1 cellular context compared by ENCODE assay signal in the genomic region with DNA sequence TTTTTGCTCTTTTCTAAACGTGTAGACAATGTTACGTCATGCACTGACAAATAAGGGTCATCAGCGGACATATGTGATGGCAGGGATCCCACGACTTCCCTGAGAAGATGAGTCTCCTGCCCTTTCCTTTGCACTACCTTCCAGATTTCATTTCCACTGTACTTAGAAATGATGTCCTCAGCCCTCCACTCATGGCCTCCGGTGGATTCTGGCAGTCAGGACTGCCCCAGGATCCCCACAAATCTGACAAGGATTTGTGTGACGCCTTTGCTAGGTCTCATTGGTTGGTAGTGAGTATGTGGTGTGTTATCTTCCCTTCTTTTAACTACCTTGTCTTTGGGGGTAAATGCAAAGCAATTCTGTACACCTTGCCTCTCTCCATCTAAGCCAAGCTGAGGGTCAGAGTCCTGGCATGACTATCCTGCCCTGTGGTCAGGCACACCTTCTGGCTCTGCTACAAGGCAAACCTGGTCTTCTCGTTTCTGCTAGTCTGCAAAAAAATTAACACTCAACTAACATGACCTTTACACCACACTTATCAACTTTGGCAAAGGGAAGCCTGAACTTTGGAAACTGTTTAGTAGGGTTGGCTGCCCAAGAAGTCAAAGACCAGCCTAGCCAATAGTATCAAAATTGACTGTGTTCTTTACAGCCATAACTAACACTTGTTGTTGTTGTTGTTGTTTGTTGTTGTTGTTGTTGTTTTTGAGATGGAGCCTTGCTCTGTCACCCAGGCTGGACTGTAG.
A peak's percentile ranks its signal among the peaks of the same experiment; 100 is the strongest.
TF ChIP-seq lines count a peak whose summit lies in the region.

No MANE protein-coding gene starts in this region.

TF ChIP-seq in HepG2, 621 proteins besides CTCF, POLR2A, EP300 and RAD21 (continued from another document and continues in another):
- TF ChIP-seq, protein P1, sequence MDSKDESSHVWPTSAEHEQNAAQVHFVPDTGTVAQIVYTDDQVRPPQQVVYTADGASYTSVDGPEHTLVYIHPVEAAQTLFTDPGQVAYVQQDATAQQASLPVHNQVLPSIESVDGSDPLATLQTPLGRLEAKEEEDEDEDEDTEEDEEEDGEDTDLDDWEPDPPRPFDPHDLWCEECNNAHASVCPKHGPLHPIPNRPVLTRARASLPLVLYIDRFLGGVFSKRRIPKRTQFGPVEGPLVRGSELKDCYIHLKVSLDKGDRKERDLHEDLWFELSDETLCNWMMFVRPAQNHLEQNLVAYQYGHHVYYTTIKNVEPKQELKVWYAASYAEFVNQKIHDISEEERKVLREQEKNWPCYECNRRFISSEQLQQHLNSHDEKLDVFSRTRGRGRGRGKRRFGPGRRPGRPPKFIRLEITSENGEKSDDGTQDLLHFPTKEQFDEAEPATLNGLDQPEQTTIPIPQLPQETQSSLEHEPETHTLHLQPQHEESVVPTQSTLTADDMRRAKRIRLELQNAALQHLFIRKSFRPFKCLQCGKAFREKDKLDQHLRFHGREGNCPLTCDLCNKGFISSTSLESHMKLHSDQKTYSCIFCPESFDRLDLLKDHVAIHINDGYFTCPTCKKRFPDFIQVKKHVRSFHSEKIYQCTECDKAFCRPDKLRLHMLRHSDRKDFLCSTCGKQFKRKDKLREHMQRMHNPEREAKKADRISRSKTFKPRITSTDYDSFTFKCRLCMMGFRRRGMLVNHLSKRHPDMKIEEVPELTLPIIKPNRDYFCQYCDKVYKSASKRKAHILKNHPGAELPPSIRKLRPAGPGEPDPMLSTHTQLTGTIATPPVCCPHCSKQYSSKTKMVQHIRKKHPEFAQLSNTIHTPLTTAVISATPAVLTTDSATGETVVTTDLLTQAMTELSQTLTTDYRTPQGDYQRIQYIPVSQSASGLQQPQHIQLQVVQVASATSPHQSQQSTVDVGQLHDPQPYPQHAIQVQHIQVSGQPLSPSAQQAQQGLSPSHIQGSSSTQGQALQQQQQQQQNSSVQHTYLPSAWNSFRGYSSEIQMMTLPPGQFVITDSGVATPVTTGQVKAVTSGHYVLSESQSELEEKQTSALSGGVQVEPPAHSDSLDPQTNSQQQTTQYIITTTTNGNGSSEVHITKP (CRISPR knock-in tag; IDR thresholded peaks at IDR 0.05; ENCODE audit: low read depth): 0 out of 2 replicates have a peak, but pooled peaks have one; percentile 32
- TF ChIP-seq, protein P2, sequence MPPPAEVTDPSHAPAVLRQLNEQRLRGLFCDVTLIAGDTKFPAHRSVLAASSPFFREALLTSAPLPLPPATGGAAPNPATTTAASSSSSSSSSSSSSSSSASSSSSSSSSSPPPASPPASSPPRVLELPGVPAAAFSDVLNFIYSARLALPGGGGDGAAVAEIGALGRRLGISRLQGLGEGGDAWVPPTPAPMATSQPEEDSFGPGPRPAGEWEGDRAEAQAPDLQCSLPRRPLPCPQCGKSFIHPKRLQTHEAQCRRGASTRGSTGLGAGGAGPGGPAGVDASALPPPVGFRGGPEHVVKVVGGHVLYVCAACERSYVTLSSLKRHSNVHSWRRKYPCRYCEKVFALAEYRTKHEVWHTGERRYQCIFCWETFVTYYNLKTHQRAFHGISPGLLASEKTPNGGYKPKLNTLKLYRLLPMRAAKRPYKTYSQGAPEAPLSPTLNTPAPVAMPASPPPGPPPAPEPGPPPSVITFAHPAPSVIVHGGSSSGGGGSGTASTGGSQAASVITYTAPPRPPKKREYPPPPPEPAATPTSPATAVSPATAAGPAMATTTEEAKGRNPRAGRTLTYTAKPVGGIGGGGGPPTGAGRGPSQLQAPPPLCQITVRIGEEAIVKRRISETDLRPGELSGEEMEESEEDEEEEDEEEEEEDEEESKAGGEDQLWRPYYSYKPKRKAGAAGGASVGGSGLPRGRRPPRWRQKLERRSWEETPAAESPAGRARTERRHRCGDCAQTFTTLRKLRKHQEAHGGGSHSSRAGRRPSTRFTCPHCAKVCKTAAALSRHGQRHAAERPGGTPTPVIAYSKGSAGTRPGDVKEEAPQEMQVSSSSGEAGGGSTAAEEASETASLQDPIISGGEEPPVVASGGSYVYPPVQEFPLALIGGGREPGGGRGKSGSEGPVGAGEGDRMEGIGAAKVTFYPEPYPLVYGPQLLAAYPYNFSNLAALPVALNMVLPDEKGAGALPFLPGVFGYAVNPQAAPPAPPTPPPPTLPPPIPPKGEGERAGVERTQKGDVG (CRISPR knock-in tag; IDR thresholded peaks at IDR 0.05; ENCODE audit: borderline replicate concordance): no peak
- no peak for TF ChIP-seq SIX1 (CRISPR knock-in tag; IDR thresholded peaks at IDR 0.05; ENCODE audit: borderline replicate concordance)
- TF ChIP-seq, protein P3, sequence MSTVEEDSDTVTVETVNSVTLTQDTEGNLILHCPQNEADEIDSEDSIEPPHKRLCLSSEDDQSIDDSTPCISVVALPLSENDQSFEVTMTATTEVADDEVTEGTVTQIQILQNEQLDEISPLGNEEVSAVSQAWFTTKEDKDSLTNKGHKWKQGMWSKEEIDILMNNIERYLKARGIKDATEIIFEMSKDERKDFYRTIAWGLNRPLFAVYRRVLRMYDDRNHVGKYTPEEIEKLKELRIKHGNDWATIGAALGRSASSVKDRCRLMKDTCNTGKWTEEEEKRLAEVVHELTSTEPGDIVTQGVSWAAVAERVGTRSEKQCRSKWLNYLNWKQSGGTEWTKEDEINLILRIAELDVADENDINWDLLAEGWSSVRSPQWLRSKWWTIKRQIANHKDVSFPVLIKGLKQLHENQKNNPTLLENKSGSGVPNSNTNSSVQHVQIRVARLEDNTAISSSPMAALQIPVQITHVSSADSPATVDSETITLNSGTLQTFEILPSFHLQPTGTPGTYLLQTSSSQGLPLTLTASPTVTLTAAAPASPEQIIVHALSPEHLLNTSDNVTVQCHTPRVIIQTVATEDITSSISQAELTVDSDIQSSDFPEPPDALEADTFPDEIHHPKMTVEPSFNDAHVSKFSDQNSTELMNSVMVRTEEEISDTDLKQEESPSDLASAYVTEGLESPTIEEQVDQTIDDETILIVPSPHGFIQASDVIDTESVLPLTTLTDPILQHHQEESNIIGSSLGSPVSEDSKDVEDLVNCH (CRISPR knock-in tag; IDR thresholded peaks at IDR 0.05): no peak
- no peak; the same call in 1 of the 2 replicates for TF ChIP-seq CBFB (CRISPR knock-in tag; IDR thresholded peaks at IDR 0.05)
- TF ChIP-seq, protein P4, sequence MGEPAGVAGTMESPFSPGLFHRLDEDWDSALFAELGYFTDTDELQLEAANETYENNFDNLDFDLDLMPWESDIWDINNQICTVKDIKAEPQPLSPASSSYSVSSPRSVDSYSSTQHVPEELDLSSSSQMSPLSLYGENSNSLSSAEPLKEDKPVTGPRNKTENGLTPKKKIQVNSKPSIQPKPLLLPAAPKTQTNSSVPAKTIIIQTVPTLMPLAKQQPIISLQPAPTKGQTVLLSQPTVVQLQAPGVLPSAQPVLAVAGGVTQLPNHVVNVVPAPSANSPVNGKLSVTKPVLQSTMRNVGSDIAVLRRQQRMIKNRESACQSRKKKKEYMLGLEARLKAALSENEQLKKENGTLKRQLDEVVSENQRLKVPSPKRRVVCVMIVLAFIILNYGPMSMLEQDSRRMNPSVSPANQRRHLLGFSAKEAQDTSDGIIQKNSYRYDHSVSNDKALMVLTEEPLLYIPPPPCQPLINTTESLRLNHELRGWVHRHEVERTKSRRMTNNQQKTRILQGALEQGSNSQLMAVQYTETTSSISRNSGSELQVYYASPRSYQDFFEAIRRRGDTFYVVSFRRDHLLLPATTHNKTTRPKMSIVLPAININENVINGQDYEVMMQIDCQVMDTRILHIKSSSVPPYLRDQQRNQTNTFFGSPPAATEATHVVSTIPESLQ (CRISPR knock-in tag; conservative IDR thresholded peaks at IDR 0.05): no peak
- TF ChIP-seq, protein P5, sequence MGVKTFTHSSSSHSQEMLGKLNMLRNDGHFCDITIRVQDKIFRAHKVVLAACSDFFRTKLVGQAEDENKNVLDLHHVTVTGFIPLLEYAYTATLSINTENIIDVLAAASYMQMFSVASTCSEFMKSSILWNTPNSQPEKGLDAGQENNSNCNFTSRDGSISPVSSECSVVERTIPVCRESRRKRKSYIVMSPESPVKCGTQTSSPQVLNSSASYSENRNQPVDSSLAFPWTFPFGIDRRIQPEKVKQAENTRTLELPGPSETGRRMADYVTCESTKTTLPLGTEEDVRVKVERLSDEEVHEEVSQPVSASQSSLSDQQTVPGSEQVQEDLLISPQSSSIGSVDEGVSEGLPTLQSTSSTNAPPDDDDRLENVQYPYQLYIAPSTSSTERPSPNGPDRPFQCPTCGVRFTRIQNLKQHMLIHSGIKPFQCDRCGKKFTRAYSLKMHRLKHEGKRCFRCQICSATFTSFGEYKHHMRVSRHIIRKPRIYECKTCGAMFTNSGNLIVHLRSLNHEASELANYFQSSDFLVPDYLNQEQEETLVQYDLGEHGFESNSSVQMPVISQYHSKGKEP (CRISPR knock-in tag; IDR thresholded peaks at IDR 0.05): no peak
- TF ChIP-seq, protein P6, sequence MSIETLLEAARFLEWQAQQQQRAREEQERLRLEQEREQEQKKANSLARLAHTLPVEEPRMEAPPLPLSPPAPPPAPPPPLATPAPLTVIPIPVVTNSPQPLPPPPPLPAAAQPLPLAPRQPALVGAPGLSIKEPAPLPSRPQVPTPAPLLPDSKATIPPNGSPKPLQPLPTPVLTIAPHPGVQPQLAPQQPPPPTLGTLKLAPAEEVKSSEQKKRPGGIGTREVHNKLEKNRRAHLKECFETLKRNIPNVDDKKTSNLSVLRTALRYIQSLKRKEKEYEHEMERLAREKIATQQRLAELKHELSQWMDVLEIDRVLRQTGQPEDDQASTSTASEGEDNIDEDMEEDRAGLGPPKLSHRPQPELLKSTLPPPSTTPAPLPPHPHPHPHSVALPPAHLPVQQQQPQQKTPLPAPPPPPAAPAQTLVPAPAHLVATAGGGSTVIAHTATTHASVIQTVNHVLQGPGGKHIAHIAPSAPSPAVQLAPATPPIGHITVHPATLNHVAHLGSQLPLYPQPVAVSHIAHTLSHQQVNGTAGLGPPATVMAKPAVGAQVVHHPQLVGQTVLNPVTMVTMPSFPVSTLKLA (IDR thresholded peaks at IDR 0.05): no peak
- TF ChIP-seq, protein P7, sequence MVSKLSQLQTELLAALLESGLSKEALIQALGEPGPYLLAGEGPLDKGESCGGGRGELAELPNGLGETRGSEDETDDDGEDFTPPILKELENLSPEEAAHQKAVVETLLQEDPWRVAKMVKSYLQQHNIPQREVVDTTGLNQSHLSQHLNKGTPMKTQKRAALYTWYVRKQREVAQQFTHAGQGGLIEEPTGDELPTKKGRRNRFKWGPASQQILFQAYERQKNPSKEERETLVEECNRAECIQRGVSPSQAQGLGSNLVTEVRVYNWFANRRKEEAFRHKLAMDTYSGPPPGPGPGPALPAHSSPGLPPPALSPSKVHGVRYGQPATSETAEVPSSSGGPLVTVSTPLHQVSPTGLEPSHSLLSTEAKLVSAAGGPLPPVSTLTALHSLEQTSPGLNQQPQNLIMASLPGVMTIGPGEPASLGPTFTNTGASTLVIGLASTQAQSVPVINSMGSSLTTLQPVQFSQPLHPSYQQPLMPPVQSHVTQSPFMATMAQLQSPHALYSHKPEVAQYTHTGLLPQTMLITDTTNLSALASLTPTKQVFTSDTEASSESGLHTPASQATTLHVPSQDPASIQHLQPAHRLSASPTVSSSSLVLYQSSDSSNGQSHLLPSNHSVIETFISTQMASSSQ (IDR thresholded peaks at IDR 0.05; ENCODE audit: low read depth): no peak
- TF ChIP-seq, protein P7 (CRISPR knock-in tag; IDR thresholded peaks at IDR 0.05; ENCODE audit: borderline replicate concordance): no peak
- TF ChIP-seq NFE2L2 (IDR thresholded peaks at IDR 0.05; ENCODE audit: low read length): no peak
- TF ChIP-seq, protein P8, sequence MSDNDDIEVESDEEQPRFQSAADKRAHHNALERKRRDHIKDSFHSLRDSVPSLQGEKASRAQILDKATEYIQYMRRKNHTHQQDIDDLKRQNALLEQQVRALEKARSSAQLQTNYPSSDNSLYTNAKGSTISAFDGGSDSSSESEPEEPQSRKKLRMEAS (IDR thresholded peaks at IDR 0.05): no peak; the same call in 1 of the 2 replicates
- no peak for TF ChIP-seq ZNF577 (CRISPR knock-in tag; IDR thresholded peaks at IDR 0.05; ENCODE audit: borderline replicate concordance, low read depth)
- TF ChIP-seq, protein P9, sequence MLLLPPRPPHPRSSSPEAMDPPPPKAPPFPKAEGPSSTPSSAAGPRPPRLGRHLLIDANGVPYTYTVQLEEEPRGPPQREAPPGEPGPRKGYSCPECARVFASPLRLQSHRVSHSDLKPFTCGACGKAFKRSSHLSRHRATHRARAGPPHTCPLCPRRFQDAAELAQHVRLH (CRISPR knock-in tag; IDR thresholded peaks at IDR 0.05; ENCODE audit: borderline replicate concordance, low read depth): no peak
- no peak for TF ChIP-seq TAF15 (IDR thresholded peaks at IDR 0.05; ENCODE audit: low read depth, low read length, poor library complexity, severe bottlenecking)
- TF ChIP-seq ERF (CRISPR knock-in tag; IDR thresholded peaks at IDR 0.05): no peak
- TF ChIP-seq, protein P10, sequence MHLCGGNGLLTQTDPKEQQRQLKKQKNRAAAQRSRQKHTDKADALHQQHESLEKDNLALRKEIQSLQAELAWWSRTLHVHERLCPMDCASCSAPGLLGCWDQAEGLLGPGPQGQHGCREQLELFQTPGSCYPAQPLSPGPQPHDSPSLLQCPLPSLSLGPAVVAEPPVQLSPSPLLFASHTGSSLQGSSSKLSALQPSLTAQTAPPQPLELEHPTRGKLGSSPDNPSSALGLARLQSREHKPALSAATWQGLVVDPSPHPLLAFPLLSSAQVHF (CRISPR knock-in tag; IDR thresholded peaks at IDR 0.05): no peak
- TF ChIP-seq XRCC5 (optimal IDR thresholded peaks at IDR 0.05; ENCODE audit: low read length): no peak
- TF ChIP-seq, protein P11, sequence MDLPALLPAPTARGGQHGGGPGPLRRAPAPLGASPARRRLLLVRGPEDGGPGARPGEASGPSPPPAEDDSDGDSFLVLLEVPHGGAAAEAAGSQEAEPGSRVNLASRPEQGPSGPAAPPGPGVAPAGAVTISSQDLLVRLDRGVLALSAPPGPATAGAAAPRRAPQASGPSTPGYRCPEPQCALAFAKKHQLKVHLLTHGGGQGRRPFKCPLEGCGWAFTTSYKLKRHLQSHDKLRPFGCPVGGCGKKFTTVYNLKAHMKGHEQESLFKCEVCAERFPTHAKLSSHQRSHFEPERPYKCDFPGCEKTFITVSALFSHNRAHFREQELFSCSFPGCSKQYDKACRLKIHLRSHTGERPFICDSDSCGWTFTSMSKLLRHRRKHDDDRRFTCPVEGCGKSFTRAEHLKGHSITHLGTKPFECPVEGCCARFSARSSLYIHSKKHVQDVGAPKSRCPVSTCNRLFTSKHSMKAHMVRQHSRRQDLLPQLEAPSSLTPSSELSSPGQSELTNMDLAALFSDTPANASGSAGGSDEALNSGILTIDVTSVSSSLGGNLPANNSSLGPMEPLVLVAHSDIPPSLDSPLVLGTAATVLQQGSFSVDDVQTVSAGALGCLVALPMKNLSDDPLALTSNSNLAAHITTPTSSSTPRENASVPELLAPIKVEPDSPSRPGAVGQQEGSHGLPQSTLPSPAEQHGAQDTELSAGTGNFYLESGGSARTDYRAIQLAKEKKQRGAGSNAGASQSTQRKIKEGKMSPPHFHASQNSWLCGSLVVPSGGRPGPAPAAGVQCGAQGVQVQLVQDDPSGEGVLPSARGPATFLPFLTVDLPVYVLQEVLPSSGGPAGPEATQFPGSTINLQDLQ (CRISPR knock-in tag; IDR thresholded peaks at IDR 0.05): no peak
- TF ChIP-seq ATF1 (CRISPR knock-in tag; IDR thresholded peaks at IDR 0.05): no peak
- TF ChIP-seq ZNF598 (CRISPR knock-in tag; IDR thresholded peaks at IDR 0.05; ENCODE audit: borderline replicate concordance): peak; percentile 85
